1 cellular context compared by ENCODE assay signal in the genomic region with DNA sequence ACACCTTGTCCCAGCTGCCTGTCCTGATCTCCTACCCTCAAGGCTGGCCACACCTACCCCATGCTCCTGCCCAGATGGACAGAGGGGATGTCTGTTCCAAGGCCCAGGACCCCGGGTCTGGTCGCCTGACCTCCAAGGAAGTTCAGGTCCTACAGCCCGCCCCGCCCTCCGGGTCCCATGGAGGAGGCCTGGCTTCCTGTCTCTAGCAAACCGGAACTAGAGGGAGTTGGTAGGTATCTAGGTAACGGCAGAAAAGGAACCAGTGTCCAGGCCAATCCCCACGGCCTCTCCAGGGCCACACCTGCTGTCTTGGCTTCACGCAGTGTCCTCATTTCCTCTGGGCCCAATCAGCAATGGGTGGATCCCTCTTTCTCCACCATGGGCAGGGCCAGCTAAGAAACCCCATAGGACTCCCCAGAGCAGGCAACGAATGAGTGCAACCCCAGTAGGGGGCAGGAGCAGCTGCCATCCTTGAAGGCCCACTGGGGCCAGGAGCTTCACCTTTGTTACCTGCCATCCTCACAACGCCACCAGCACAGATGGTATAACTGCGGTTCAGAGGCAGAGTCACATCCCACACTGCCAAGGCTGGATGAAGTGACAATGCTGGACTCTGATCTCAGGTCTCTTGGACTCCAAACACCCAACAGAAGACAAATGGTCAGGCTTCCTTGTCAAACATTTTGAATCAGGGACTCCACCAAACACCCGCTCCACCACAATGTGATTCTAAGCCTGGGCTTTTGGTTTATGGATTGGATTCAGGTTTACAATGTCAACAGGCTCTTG.
TF ChIP-seq lines count a peak whose summit lies in the region.

No MANE protein-coding gene starts in this region.

TF ChIP-seq in K562, 482 proteins besides CTCF, POLR2A, EP300 and RAD21 (continues in another document):
- TF ChIP-seq FOXJ3 (CRISPR knock-in tag; IDR thresholded peaks at IDR 0.05) = no peak
- peak; percentile 25 for TF ChIP-seq CTCFL (IDR thresholded peaks at IDR 0.05; ENCODE audit: borderline replicate concordance, insufficient read depth, low read depth, low read length, poor library complexity, severe bottlenecking)
- TF ChIP-seq ZNF311 (CRISPR knock-in tag; IDR thresholded peaks at IDR 0.05) = no peak
- TF ChIP-seq SOX6 (IDR thresholded peaks at IDR 0.05) = no peak
- TF ChIP-seq E2F6 (IDR thresholded peaks at IDR 0.05; ENCODE audit: borderline replicate concordance in 1 of 2, extremely low read depth in 1 of 2, insufficient read depth in 1 of 2, insufficient read length in 1 of 2, low read depth in 1 of 2, low read length in 1 of 2, poor library complexity in 1 of 2, severe bottlenecking in 1 of 2) = no peak
- no peak for TF ChIP-seq SMARCE1 (IDR thresholded peaks at IDR 0.05)
- no peak for TF ChIP-seq ZNF551 (CRISPR knock-in tag; IDR thresholded peaks at IDR 0.05)
- no peak for TF ChIP-seq CGGBP1 (CRISPR knock-in tag; IDR thresholded peaks at IDR 0.05)
- TF ChIP-seq, protein P1, sequence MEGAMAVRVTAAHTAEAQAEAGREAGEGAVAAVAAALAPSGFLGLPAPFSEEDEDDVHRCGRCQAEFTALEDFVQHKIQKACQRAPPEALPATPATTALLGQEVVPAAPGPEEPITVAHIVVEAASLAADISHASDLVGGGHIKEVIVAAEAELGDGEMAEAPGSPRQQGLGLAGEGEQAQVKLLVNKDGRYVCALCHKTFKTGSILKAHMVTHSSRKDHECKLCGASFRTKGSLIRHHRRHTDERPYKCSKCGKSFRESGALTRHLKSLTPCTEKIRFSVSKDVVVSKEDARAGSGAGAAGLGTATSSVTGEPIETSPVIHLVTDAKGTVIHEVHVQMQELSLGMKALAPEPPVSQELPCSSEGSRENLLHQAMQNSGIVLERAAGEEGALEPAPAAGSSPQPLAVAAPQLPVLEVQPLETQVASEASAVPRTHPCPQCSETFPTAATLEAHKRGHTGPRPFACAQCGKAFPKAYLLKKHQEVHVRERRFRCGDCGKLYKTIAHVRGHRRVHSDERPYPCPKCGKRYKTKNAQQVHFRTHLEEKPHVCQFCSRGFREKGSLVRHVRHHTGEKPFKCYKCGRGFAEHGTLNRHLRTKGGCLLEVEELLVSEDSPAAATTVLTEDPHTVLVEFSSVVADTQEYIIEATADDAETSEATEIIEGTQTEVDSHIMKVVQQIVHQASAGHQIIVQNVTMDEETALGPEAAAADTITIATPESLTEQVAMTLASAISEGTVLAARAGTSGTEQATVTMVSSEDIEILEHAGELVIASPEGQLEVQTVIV (CRISPR knock-in tag; IDR thresholded peaks at IDR 0.05; ENCODE audit: borderline replicate concordance) = no peak
- no peak for TF ChIP-seq ID3 (CRISPR knock-in tag; IDR thresholded peaks at IDR 0.05)
- no peak for TF ChIP-seq ID3 (tag; IDR thresholded peaks at IDR 0.05)
- TF ChIP-seq ZNF766 (CRISPR knock-in tag; conservative IDR thresholded peaks at IDR 0.05) = 0 out of 2 replicates have a peak, but pooled peaks have one; percentile 32
- no peak for TF ChIP-seq ZFPM2 (CRISPR knock-in tag; IDR thresholded peaks at IDR 0.05)
- TF ChIP-seq RBM22 (IDR thresholded peaks at IDR 0.05; ENCODE audit: low read depth, low read length, poor library complexity, severe bottlenecking) = no peak
- no peak for TF ChIP-seq HNRNPL (IDR thresholded peaks at IDR 0.05; ENCODE audit: low read depth, low read length)
- TF ChIP-seq ZSCAN29 (IDR thresholded peaks at IDR 0.05) = no peak
- no peak for TF ChIP-seq LARP7 (IDR thresholded peaks at IDR 0.05)
- TF ChIP-seq CBX2 (IDR thresholded peaks at IDR 0.05; ENCODE audit: insufficient read depth, low read length, poor library complexity, severe bottlenecking) = no peak
- TF ChIP-seq BDP1 (IDR thresholded peaks at IDR 0.05; ENCODE audit: insufficient read depth, insufficient read length) = no peak
- TF ChIP-seq, protein P2, sequence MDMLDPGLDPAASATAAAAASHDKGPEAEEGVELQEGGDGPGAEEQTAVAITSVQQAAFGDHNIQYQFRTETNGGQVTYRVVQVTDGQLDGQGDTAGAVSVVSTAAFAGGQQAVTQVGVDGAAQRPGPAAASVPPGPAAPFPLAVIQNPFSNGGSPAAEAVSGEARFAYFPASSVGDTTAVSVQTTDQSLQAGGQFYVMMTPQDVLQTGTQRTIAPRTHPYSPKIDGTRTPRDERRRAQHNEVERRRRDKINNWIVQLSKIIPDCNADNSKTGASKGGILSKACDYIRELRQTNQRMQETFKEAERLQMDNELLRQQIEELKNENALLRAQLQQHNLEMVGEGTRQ (CRISPR knock-in tag; IDR thresholded peaks at IDR 0.05) = no peak
- no peak for TF ChIP-seq RBBP5 (IDR thresholded peaks at IDR 0.05; ENCODE audit: borderline replicate concordance, insufficient read depth, low read length, poor library complexity, severe bottlenecking)
- no peak for TF ChIP-seq ZNF436 (CRISPR knock-in tag; IDR thresholded peaks at IDR 0.05)
- no peak for TF ChIP-seq POLR2H (tag; IDR thresholded peaks at IDR 0.05; ENCODE audit: low read depth)
- TF ChIP-seq, protein P3, sequence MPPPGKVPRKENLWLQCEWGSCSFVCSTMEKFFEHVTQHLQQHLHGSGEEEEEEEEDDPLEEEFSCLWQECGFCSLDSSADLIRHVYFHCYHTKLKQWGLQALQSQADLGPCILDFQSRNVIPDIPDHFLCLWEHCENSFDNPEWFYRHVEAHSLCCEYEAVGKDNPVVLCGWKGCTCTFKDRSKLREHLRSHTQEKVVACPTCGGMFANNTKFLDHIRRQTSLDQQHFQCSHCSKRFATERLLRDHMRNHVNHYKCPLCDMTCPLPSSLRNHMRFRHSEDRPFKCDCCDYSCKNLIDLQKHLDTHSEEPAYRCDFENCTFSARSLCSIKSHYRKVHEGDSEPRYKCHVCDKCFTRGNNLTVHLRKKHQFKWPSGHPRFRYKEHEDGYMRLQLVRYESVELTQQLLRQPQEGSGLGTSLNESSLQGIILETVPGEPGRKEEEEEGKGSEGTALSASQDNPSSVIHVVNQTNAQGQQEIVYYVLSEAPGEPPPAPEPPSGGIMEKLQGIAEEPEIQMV (tag; conservative IDR thresholded peaks at IDR 0.05; ENCODE audit: low read depth) = no peak
- no peak for TF ChIP-seq PHTF2 (CRISPR knock-in tag; IDR thresholded peaks at IDR 0.05)
- peak; percentile 65 for TF ChIP-seq GABPA (tag; conservative IDR thresholded peaks at IDR 0.05; ENCODE audit: low read depth)
- TF ChIP-seq NR4A1 (CRISPR knock-in tag; IDR thresholded peaks at IDR 0.05) = no peak
- TF ChIP-seq NR4A1 (tag; IDR thresholded peaks at IDR 0.05) = no peak
- no peak for TF ChIP-seq CBX1 (IDR thresholded peaks at IDR 0.05; ENCODE audit: low read depth)
- TF ChIP-seq ZNF140 (CRISPR knock-in tag; IDR thresholded peaks at IDR 0.05) = no peak
- TF ChIP-seq HDAC1 (IDR thresholded peaks at IDR 0.05) = no peak
- no peak for TF ChIP-seq RREB1 (CRISPR knock-in tag; IDR thresholded peaks at IDR 0.05)
- no peak for TF ChIP-seq ZNF583 (CRISPR knock-in tag; IDR thresholded peaks at IDR 0.05)
- TF ChIP-seq, protein P4, sequence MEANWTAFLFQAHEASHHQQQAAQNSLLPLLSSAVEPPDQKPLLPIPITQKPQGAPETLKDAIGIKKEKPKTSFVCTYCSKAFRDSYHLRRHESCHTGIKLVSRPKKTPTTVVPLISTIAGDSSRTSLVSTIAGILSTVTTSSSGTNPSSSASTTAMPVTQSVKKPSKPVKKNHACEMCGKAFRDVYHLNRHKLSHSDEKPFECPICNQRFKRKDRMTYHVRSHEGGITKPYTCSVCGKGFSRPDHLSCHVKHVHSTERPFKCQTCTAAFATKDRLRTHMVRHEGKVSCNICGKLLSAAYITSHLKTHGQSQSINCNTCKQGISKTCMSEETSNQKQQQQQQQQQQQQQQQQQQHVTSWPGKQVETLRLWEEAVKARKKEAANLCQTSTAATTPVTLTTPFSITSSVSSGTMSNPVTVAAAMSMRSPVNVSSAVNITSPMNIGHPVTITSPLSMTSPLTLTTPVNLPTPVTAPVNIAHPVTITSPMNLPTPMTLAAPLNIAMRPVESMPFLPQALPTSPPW (CRISPR knock-in tag; IDR thresholded peaks at IDR 0.05) = no peak; the same call in 1 of the 2 replicates
- TF ChIP-seq MCM2 (IDR thresholded peaks at IDR 0.05; ENCODE audit: low read depth) = no peak
- TF ChIP-seq, protein P5, sequence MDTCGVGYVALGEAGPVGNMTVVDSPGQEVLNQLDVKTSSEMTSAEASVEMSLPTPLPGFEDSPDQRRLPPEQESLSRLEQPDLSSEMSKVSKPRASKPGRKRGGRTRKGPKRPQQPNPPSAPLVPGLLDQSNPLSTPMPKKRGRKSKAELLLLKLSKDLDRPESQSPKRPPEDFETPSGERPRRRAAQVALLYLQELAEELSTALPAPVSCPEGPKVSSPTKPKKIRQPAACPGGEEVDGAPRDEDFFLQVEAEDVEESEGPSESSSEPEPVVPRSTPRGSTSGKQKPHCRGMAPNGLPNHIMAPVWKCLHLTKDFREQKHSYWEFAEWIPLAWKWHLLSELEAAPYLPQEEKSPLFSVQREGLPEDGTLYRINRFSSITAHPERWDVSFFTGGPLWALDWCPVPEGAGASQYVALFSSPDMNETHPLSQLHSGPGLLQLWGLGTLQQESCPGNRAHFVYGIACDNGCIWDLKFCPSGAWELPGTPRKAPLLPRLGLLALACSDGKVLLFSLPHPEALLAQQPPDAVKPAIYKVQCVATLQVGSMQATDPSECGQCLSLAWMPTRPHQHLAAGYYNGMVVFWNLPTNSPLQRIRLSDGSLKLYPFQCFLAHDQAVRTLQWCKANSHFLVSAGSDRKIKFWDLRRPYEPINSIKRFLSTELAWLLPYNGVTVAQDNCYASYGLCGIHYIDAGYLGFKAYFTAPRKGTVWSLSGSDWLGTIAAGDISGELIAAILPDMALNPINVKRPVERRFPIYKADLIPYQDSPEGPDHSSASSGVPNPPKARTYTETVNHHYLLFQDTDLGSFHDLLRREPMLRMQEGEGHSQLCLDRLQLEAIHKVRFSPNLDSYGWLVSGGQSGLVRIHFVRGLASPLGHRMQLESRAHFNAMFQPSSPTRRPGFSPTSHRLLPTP (IDR thresholded peaks at IDR 0.05; ENCODE audit: borderline replicate concordance, extremely low read depth, insufficient read length) = no peak
